In the genomic region with DNA sequence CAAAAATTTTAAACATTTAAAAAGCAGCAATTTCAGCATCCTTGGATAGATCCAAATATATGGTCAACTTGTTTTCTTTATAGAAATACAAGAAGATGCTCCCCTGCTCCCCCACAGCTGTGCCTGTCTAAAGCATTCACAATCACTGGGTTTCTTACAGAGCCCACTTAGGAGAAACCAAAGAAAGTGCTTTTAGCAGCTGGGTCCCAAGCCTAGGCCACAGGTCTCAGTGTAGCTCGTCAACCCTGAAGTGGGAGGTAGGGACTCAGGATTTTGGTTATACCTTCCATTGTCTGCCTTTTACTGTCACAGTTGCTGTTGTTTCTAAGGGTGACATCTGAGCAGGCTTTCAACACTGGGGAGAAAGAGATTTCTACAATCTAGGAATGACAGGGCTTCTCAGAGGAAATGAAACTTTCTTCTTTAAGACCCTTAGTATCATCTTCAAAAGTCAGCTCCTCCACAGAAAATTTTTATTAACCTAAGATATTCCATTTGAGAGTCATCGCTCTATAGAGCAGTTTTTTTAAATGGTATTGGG, we compare ENCODE assay signal across 16 cellular contexts.
A peak's percentile ranks its signal among the peaks of the same experiment; 100 is the strongest.
DNase-seq lines count a peak whose midpoint lies in the region; ATAC-seq and TF ChIP-seq lines count a peak whose summit lies in the region.
"Had no signal": no experiment of that assay in that cellular context is flagged by ENCODE, and none has a peak within 500 bp of the region (broad histone marks: within the 10 kb centered on the region; RNA-seq: fewer than 3 reads in every experiment).

No MANE protein-coding gene starts in this region.

- H3K27me3 Mint-ChIP-seq in osteocyte (ENCODE audit: unreplicated experiment), result peaks cover 6% of the 10 kb centered on the region
- H3K27me3 Mint-ChIP-seq: activated naive CD8-positive, alpha-beta T cell treated with anti-CD3 and anti-CD28 coated beads, Interleukin-2, amount 10 ng/mL, durations not matched to agents 7 days and 5 days had no signal

- ATAC-seq in GM19043 (IDR thresholded peaks at IDR 0.05; ENCODE audit: low read depth, unreplicated experiment), result peak; percentile 61
- ATAC-seq in HG02571 (IDR thresholded peaks at IDR 0.05; ENCODE audit: unreplicated experiment), result peak; percentile 68
- peak; percentile 54 for ATAC-seq in HG03196 (IDR thresholded peaks at IDR 0.05; ENCODE audit: unreplicated experiment)

- TF ChIP-seq CTCF in GM06990 (IDR thresholded peaks at IDR 0.05; ENCODE audit: insufficient read depth, low read length, poor library complexity, severe bottlenecking) (no peak), GM10266 (IDR thresholded peaks at IDR 0.05; ENCODE audit: control insufficient read depth, insufficient read depth, low read depth, missing control alignments) (no peak), osteocyte (IDR thresholded peaks at IDR 0.05) (no peak)

- no peaks in the 10 kb centered on the region for H3K36me3 Mint-ChIP-seq in osteocyte (ENCODE audit: unreplicated experiment)
- H3K36me3 Mint-ChIP-seq: activated naive CD8-positive, alpha-beta T cell treated with anti-CD3 and anti-CD28 coated beads, Interleukin-2, amount 10 ng/mL, durations not matched to agents 7 days and 5 days had no signal

- H3K27me3 ChIP-seq in GM06990 (replicated peaks; ENCODE audit: control insufficient read depth, insufficient read depth, low read length), result no peaks in the 10 kb centered on the region

- H3K4me1 Mint-ChIP-seq in osteocyte (ENCODE audit: unreplicated experiment), result no peaks in the 10 kb centered on the region
- H3K4me1 Mint-ChIP-seq: activated CD4-positive, alpha-beta memory T cell treated with anti-CD3 and anti-CD28 coated beads, Interleukin-2, amount 10 ng/mL, durations not matched to agents 7 days and 5 days; activated naive CD8-positive, alpha-beta T cell treated with anti-CD3 and anti-CD28 coated beads, Interleukin-2, amount 10 ng/mL, durations not matched to agents 7 days and 5 days had no signal

- H3K36me3 ChIP-seq in GM06990 (ENCODE audit: control insufficient read depth, insufficient read depth, low read length), result no peaks in the 10 kb centered on the region

- DNase-seq in GM06990 (ENCODE audit: extremely low read depth, insufficient read length), result peak; percentile 66
- no peak for DNase-seq in midbrain (lab: John Stamatoyannopoulos, UW)
- DNase-seq in GM10266 (ENCODE audit: extremely low spot score), result no peak
- no peak for DNase-seq in osteocyte (ENCODE audit: extremely low spot score, unreplicated experiment)
- no peak for DNase-seq in activated CD4-positive, CD25-positive, alpha-beta regulatory T cell (lab: John Stamatoyannopoulos, UW)
- DNase-seq: activated CD4-positive, alpha-beta memory T cell treated with anti-CD3 and anti-CD28 coated beads, Interleukin-2, amount 10 ng/mL, durations not matched to agents 7 days and 5 days; activated naive CD8-positive, alpha-beta T cell treated with anti-CD3 and anti-CD28 coated beads, Interleukin-2, amount 10 ng/mL, durations not matched to agents 7 days and 5 days; DMS53; HCEC 1CT; hippocampal formation; IMR-90; NCI-H2029; NCI-H748 treated with DMSO at 0.1 percent for 48 hours had no signal

- no peak overlapping the region for H3K27ac Mint-ChIP-seq in osteocyte (ENCODE audit: unreplicated experiment)
- H3K27ac Mint-ChIP-seq: activated CD4-positive, alpha-beta memory T cell treated with anti-CD3 and anti-CD28 coated beads, Interleukin-2, amount 10 ng/mL, durations not matched to agents 7 days and 5 days; activated naive CD8-positive, alpha-beta T cell treated with anti-CD3 and anti-CD28 coated beads, Interleukin-2, amount 10 ng/mL, durations not matched to agents 7 days and 5 days had no signal

- no peak overlapping the region for H3K4me3 Mint-ChIP-seq in osteocyte (ENCODE audit: unreplicated experiment)
- H3K4me3 Mint-ChIP-seq: activated CD4-positive, alpha-beta memory T cell treated with anti-CD3 and anti-CD28 coated beads, Interleukin-2, amount 10 ng/mL, durations not matched to agents 7 days and 5 days; activated naive CD8-positive, alpha-beta T cell treated with anti-CD3 and anti-CD28 coated beads, Interleukin-2, amount 10 ng/mL, durations not matched to agents 7 days and 5 days had no signal

- no peaks in the 10 kb centered on the region for H3K9me3 Mint-ChIP-seq in osteocyte (ENCODE audit: unreplicated experiment)
- H3K9me3 Mint-ChIP-seq: activated CD4-positive, alpha-beta memory T cell treated with anti-CD3 and anti-CD28 coated beads, Interleukin-2, amount 10 ng/mL, durations not matched to agents 7 days and 5 days had no signal

- H3K4me3 ChIP-seq in GM06990 (replicated peaks; ENCODE audit: low read depth, low read length), result no peak overlapping the region
